Comparison of ENCODE assay signal across 30 cellular contexts in the genomic region with DNA sequence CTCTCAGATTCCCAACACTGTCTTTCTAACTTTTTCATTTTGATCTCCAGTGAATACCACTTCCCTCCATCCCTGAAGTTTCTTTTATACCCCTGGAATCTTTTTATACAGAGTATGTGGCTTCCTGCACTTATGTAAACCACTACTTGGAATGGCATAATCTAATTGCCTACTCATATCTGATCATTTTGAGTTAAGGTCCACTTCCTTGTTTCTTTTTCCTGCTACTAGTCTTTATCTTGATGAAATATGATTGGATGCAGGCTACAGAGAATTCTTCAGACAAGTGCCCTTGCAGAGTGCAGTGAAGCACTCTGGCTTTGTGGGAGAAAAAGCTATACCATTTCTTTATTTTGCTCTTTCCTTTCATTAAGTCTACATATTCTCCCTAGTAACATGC.
"Had no signal": no experiment of that assay in that cellular context is flagged by ENCODE, and none has a peak within 500 bp of the region (broad histone marks: within the 10 kb centered on the region; RNA-seq: fewer than 3 reads in every experiment).

No MANE protein-coding gene starts in this region.

- H3K9me3 ChIP-seq: neutrophil, pancreas, prostate gland, sigmoid colon had no signal

- H3K4me3 Mint-ChIP-seq: activated CD4-positive, alpha-beta memory T cell treated with anti-CD3 and anti-CD28 coated beads, Interleukin-2, amount 10 ng/mL, durations not matched to agents 7 days and 5 days; activated CD4-positive, alpha-beta T cell treated with anti-CD3 and anti-CD28 coated beads, Interleukin-2, amount 10 ng/mL, durations not matched to agents 24 days and 14 days; activated naive CD4-positive, alpha-beta T cell treated with anti-CD3 and anti-CD28 coated beads, Interleukin-2, amount 50 U/mL, for 24 hours; activated naive CD8-positive, alpha-beta T cell treated with anti-CD3 and anti-CD28 coated beads, Interleukin-2, amount 50 U/mL, for 24 hours; activated T-cell treated with anti-CD3 and anti-CD28 coated beads, Interleukin-2, amount 50 U/mL, for 24 hours; activated T-helper 17 cell treated with anti-CD3 and anti-CD28 coated beads, Interleukin-2, amount 50 U/mL, for 72 hours; central memory CD8-positive, alpha-beta T cell; dendritic cell treated with granulocyte-macrophage colony-stimulating factor and Interleukin-4, amounts not matched to agents 40 ng/mL and 50 ng/mL, for 4 days; endodermal cell; nephron progenitor cell; T-helper 1 cell treated with Interleukin-12 subunit alpha and Interleukin-12 subunit beta and Interleukin-4 antibody, amounts not matched to agents 30 μg/mL and 1 μg/mL, for 36 hours had no signal

- H3K4me1 Mint-ChIP-seq: activated CD4-positive, alpha-beta memory T cell treated with anti-CD3 and anti-CD28 coated beads, Interleukin-2, amount 10 ng/mL, durations not matched to agents 7 days and 5 days; activated CD4-positive, alpha-beta T cell treated with anti-CD3 and anti-CD28 coated beads, Interleukin-2, amount 10 ng/mL, durations not matched to agents 24 days and 14 days; activated naive CD4-positive, alpha-beta T cell treated with anti-CD3 and anti-CD28 coated beads, Interleukin-2, amount 50 U/mL, for 24 hours; activated naive CD8-positive, alpha-beta T cell treated with anti-CD3 and anti-CD28 coated beads, Interleukin-2, amount 50 U/mL, for 24 hours; activated T-helper 17 cell treated with anti-CD3 and anti-CD28 coated beads, Interleukin-2, amount 50 U/mL, for 72 hours; central memory CD8-positive, alpha-beta T cell; endodermal cell; nephron progenitor cell had no signal

- DNase-seq: activated CD4-positive, alpha-beta memory T cell treated with anti-CD3 and anti-CD28 coated beads, Interleukin-2, amount 10 ng/mL, durations not matched to agents 7 days and 5 days; activated CD4-positive, alpha-beta T cell treated with anti-CD3 and anti-CD28 coated beads, Interleukin-2, amount 10 ng/mL, durations not matched to agents 24 days and 14 days; activated CD4-positive, CD25-positive, alpha-beta regulatory T cell treated with anti-CD3 and anti-CD28 coated beads, Interleukin-2, amount 50 U/mL, for 72 hours; activated CD8-positive, alpha-beta memory T cell treated with anti-CD3 and anti-CD28 coated beads, Interleukin-2, amount 50 U/mL, for 48 hours; activated gamma-delta T cell treated with Interleukin-2 at 50 U/mL for 16 hours; activated naive CD8-positive, alpha-beta T cell treated with anti-CD3 and anti-CD28 coated beads, Interleukin-2, amount 50 U/mL, for 24 hours; activated T-cell treated with anti-CD3 and anti-CD28 coated beads, Interleukin-2, amount 50 U/mL, for 24 hours; endodermal cell; foreskin fibroblast; head of caudate nucleus; hippocampal formation; nephron progenitor cell; pancreas; sigmoid colon; stimulated activated CD4-positive, alpha-beta T cell treated with anti-CD3 and anti-CD28 coated beads, Interleukin-2, amount 100 ng/mL, for 24 hours; stimulated activated naive CD4-positive, alpha-beta T cell; T-helper 9 cell; WERI-Rb-1 had no signal

- H3K27ac Mint-ChIP-seq: activated CD4-positive, alpha-beta memory T cell treated with anti-CD3 and anti-CD28 coated beads, Interleukin-2, amount 10 ng/mL, durations not matched to agents 7 days and 5 days; activated CD4-positive, alpha-beta T cell treated with anti-CD3 and anti-CD28 coated beads, Interleukin-2, amount 10 ng/mL, durations not matched to agents 24 days and 14 days; activated naive CD4-positive, alpha-beta T cell treated with anti-CD3 and anti-CD28 coated beads, Interleukin-2, amount 50 U/mL, for 24 hours; activated naive CD8-positive, alpha-beta T cell treated with anti-CD3 and anti-CD28 coated beads, Interleukin-2, amount 50 U/mL, for 24 hours; activated T-cell treated with anti-CD3 and anti-CD28 coated beads, Interleukin-2, amount 50 U/mL, for 24 hours; activated T-helper 17 cell treated with anti-CD3 and anti-CD28 coated beads, Interleukin-2, amount 50 U/mL, for 72 hours; dendritic cell treated with granulocyte-macrophage colony-stimulating factor and Interleukin-4, amounts not matched to agents 40 ng/mL and 50 ng/mL, for 4 days; endodermal cell; nephron progenitor cell; T-helper 1 cell treated with Interleukin-12 subunit alpha and Interleukin-12 subunit beta and Interleukin-4 antibody, amounts not matched to agents 30 μg/mL and 1 μg/mL, for 36 hours had no signal

- H3K27me3 ChIP-seq: neutrophil, pancreas, sigmoid colon, tibial nerve had no signal

- ATAC-seq: activated naive CD8-positive, alpha-beta T cell treated with anti-CD3 and anti-CD28 coated beads, Interleukin-2, amount 50 U/mL, for 24 hours; activated T-helper 17 cell treated with anti-CD3 and anti-CD28 coated beads, Interleukin-2, amount 50 U/mL, for 72 hours; esophagus mucosa; pancreas had no signal

- H3K4me1 ChIP-seq: prostate gland, sigmoid colon, tibial nerve had no signal

- H3K27ac ChIP-seq: neutrophil, pancreas, prostate gland, sigmoid colon, tibial nerve, WERI-Rb-1 had no signal

- H3K36me3 Mint-ChIP-seq: activated naive CD4-positive, alpha-beta T cell treated with anti-CD3 and anti-CD28 coated beads, Interleukin-2, amount 50 U/mL, for 24 hours had no signal

- H3K36me3 ChIP-seq: neutrophil, pancreas, prostate gland, sigmoid colon, tibial nerve, WERI-Rb-1 had no signal

- H3K27me3 Mint-ChIP-seq: activated CD4-positive, alpha-beta memory T cell treated with anti-CD3 and anti-CD28 coated beads, Interleukin-2, amount 10 ng/mL, durations not matched to agents 7 days and 5 days; activated CD4-positive, alpha-beta T cell treated with anti-CD3 and anti-CD28 coated beads, Interleukin-2, amount 10 ng/mL, durations not matched to agents 24 days and 14 days; activated naive CD4-positive, alpha-beta T cell treated with anti-CD3 and anti-CD28 coated beads, Interleukin-2, amount 50 U/mL, for 24 hours; activated naive CD8-positive, alpha-beta T cell treated with anti-CD3 and anti-CD28 coated beads, Interleukin-2, amount 50 U/mL, for 24 hours; activated T-cell treated with anti-CD3 and anti-CD28 coated beads, Interleukin-2, amount 50 U/mL, for 24 hours; activated T-helper 17 cell treated with anti-CD3 and anti-CD28 coated beads, Interleukin-2, amount 50 U/mL, for 72 hours; central memory CD8-positive, alpha-beta T cell; dendritic cell treated with granulocyte-macrophage colony-stimulating factor and Interleukin-4, amounts not matched to agents 40 ng/mL and 50 ng/mL, for 4 days had no signal

- FAIRE-seq: bronchial epithelial cell, keratinocyte, pancreas had no signal

- H3K4me3 ChIP-seq: pancreas, prostate gland, sigmoid colon, smooth muscle cell, tibial nerve had no signal
